In genomic region chr10:17001961-17002749, GRCh38 we compare ENCODE assay signal across 9 cellular contexts.
DNase-seq lines count a peak whose midpoint lies in the region; ATAC-seq and TF ChIP-seq lines count a peak whose summit lies in the region.
"Had no signal": no experiment of that assay in that cellular context is flagged by ENCODE, and none has a peak within 500 bp of the region (broad histone marks: within the 10 kb centered on the region; RNA-seq: fewer than 3 reads in every experiment).

No MANE protein-coding gene starts in this region.

- intact Hi-C loops in activated CD8-positive, alpha-beta T cell treated with anti-CD3 and anti-CD28 coated beads for 36 hours (cut with micrococcal nuclease): loop anchor here (1.0 to 2.0 kb wide), 2 partner anchors 27 to 227 kb away; partner anchors contain the start of gene VIM
- intact Hi-C loops in Right ventricle myocardium superior (cut with DNase I): no loop called here

- H3K4me1 Mint-ChIP-seq in activated CD8-positive, alpha-beta T cell treated with anti-CD3 and anti-CD28 coated beads for 36 hours (ENCODE audit: low read depth): peaks cover 52% of the 10 kb centered on the region
- H3K4me1 Mint-ChIP-seq in stimulated activated naive CD8-positive, alpha-beta T cell treated with anti-CD3 and anti-CD28 coated beads, Interleukin-15, Interleukin-2, amounts not matched to agents 100 ng/mL and 50 ng/mL, for 24 hours (ENCODE audit: low read depth): peaks cover 77% of the 10 kb centered on the region

- H3K27me3 Mint-ChIP-seq in activated CD8-positive, alpha-beta T cell treated with anti-CD3 and anti-CD28 coated beads for 36 hours: peaks cover 4% of the 10 kb centered on the region
- peaks cover 3% of the 10 kb centered on the region for H3K27me3 Mint-ChIP-seq in stimulated activated naive CD8-positive, alpha-beta T cell treated with anti-CD3 and anti-CD28 coated beads, Interleukin-15, Interleukin-2, amounts not matched to agents 100 ng/mL and 50 ng/mL, for 24 hours

- no peak for TF ChIP-seq CTCF in activated CD8-positive, alpha-beta T cell treated with anti-CD3 and anti-CD28 coated beads for 36 hours (IDR thresholded peaks at IDR 0.05)

- H3K4me3 Mint-ChIP-seq in activated CD8-positive, alpha-beta T cell treated with anti-CD3 and anti-CD28 coated beads for 36 hours: peak overlapping the region; percentile 33
- peak overlapping the region; percentile 69 for H3K4me3 Mint-ChIP-seq in stimulated activated naive CD8-positive, alpha-beta T cell treated with anti-CD3 and anti-CD28 coated beads, Interleukin-15, Interleukin-2, amounts not matched to agents 100 ng/mL and 50 ng/mL, for 24 hours

- H3K27ac Mint-ChIP-seq in activated CD8-positive, alpha-beta T cell treated with anti-CD3 and anti-CD28 coated beads for 36 hours: peak overlapping the region; percentile 93
- peak overlapping the region; percentile 100 for H3K27ac Mint-ChIP-seq in stimulated activated naive CD8-positive, alpha-beta T cell treated with anti-CD3 and anti-CD28 coated beads, Interleukin-15, Interleukin-2, amounts not matched to agents 100 ng/mL and 50 ng/mL, for 24 hours

- POLR2A ChIA-PET in activated CD8-positive, alpha-beta T cell treated with anti-CD3 and anti-CD28 coated beads for 36 hours (lab: Charles Lee): interaction anchor here (0.7 to 1.8 kb wide), 5 partner anchors 22 to 226 kb away, joined by 3 to 12 read pairs (median 4); partner anchors contain the start of genes TRDMT1 and VIM

- peak; percentile 56 for ATAC-seq in GM18499 (IDR thresholded peaks at IDR 0.05; ENCODE audit: insufficient read depth, unreplicated experiment)
- peak; percentile 75 for ATAC-seq in HG02870 (IDR thresholded peaks at IDR 0.05; ENCODE audit: unreplicated experiment)
- ATAC-seq in activated CD8-positive, alpha-beta T cell treated with anti-CD3 and anti-CD28 coated beads for 36 hours: peak; percentile 57
- peak; percentile 87 for ATAC-seq in Right ventricle myocardium superior (ENCODE audit: poor library complexity)

- DNase-seq in activated CD8-positive, alpha-beta T cell treated with anti-CD3 and anti-CD28 coated beads for 36 hours: peak; percentile 47
- DNase-seq in Right ventricle myocardium superior (peak; percentile 73), DMS79 (lab: John Stamatoyannopoulos, UW) (no peak), SK-N-DZ (ENCODE audit: low spot score) (no peak), NCI-H2227 treated with DMSO at 0.1 percent for 48 hours (lab: John Stamatoyannopoulos, UW) (no peak)
- DNase-seq: right lobe of liver had no signal

- CTCF ChIA-PET in activated CD8-positive, alpha-beta T cell treated with anti-CD3 and anti-CD28 coated beads for 36 hours (lab: Charles Lee): interaction anchor here (0.7 to 1.5 kb wide), 8 partner anchors 17 to 227 kb away, joined by 3 to 9 read pairs (median 4); no protein-coding TSS in a partner anchor

- peaks cover 2% of the 10 kb centered on the region for H3K9me3 Mint-ChIP-seq in activated CD8-positive, alpha-beta T cell treated with anti-CD3 and anti-CD28 coated beads for 36 hours
- H3K9me3 Mint-ChIP-seq in stimulated activated naive CD8-positive, alpha-beta T cell treated with anti-CD3 and anti-CD28 coated beads, Interleukin-15, Interleukin-2, amounts not matched to agents 100 ng/mL and 50 ng/mL, for 24 hours: peaks cover 7% of the 10 kb centered on the region

- H3K36me3 Mint-ChIP-seq in activated CD8-positive, alpha-beta T cell treated with anti-CD3 and anti-CD28 coated beads for 36 hours (ENCODE audit: low read depth): peaks cover 4% of the 10 kb centered on the region
- H3K36me3 Mint-ChIP-seq in stimulated activated naive CD8-positive, alpha-beta T cell treated with anti-CD3 and anti-CD28 coated beads, Interleukin-15, Interleukin-2, amounts not matched to agents 100 ng/mL and 50 ng/mL, for 24 hours (ENCODE audit: low read depth): peaks cover 3% of the 10 kb centered on the region

Comparison
In these comparisons a context has a peak if more than half of its experiments do, and no peak if none do; other contexts are left out.
1. DNase-seq: peak in activated CD8-positive, alpha-beta T cell treated with anti-CD3 and anti-CD28 coated beads for 36 hours (single experiment) and Right ventricle myocardium superior (single experiment); none in DMS79 (single experiment), SK-N-DZ (single experiment) and NCI-H2227 treated with DMSO at 0.1 percent for 48 hours (single experiment).
2. Peak in every context shown above with its lines, with median percentiles within 50 percentile points of each other: ATAC-seq.